ENCODE assay signal across 17 cellular contexts in the genomic region with DNA sequence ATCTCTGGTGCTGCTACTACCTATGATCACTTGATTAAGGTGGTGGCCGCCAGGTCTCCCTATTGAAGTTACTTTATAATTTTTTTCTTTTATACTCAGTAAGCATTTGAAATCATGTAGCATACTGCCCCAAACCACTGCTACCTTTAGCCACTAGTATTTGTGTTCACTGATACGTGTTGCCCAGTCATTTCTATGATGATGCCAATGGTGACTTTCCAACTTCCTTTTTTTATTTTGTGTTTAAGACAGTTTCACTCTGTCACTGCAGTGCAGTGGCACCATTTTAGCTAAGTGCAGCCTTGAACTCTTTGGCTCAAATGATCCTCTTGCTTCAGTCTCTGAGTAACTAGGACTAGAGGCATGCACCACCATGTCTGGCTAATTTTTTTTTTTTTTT.
"Had no signal": no experiment of that assay in that cellular context is flagged by ENCODE, and none has a peak within 500 bp of the region (broad histone marks: within the 10 kb centered on the region; RNA-seq: fewer than 3 reads in every experiment).

No MANE protein-coding gene starts in this region.

- H3K9me3 ChIP-seq: gastrocnemius medialis, tibial artery, uterus had no signal

- H3K4me3 ChIP-seq: gastrocnemius medialis, left lung, sigmoid colon, stomach, tibial artery, uterus had no signal

- ATAC-seq: activated naive CD4-positive, alpha-beta T cell treated with anti-CD3 and anti-CD28 coated beads, Interleukin-2, amount 50 U/mL, for 72 hours; effector memory CD8-positive, alpha-beta T cell; gastrocnemius medialis; left lung; natural killer cell had no signal

- H3K27ac ChIP-seq: epithelial cell of prostate, gastrocnemius medialis, left lung, sigmoid colon, stomach, tibial artery, uterus had no signal

- DNase-seq: activated B cell treated with CpG ODN at 0.5 μM for 24 hours; activated CD4-positive, alpha-beta T cell treated with anti-CD3 and anti-CD28 coated beads, Interleukin-2, amount 10 ng/mL, durations not matched to agents 7 days and 5 days; activated effector memory CD4-positive, alpha-beta T cell treated with Interleukin-2 at 50 U/mL for 16 hours; activated T-cell treated with anti-CD3 and anti-CD28 coated beads, Interleukin-2, amount 50 U/mL, for 1 hour; amygdala; effector memory CD8-positive, alpha-beta T cell; gastrocnemius medialis; islet precursor cell; left lung; natural killer cell; occipital lobe; sigmoid colon; stomach; tibial artery; uterus had no signal

- H3K36me3 ChIP-seq: gastrocnemius medialis, left lung, sigmoid colon, stomach, tibial artery, uterus had no signal

- H3K27me3 ChIP-seq: gastrocnemius medialis, left lung, sigmoid colon, stomach, tibial artery, uterus had no signal

- H3K4me1 ChIP-seq: gastrocnemius medialis, left lung, sigmoid colon, stomach, tibial artery, uterus had no signal
